8 cellular contexts compared by ENCODE assay signal in the genomic region with DNA sequence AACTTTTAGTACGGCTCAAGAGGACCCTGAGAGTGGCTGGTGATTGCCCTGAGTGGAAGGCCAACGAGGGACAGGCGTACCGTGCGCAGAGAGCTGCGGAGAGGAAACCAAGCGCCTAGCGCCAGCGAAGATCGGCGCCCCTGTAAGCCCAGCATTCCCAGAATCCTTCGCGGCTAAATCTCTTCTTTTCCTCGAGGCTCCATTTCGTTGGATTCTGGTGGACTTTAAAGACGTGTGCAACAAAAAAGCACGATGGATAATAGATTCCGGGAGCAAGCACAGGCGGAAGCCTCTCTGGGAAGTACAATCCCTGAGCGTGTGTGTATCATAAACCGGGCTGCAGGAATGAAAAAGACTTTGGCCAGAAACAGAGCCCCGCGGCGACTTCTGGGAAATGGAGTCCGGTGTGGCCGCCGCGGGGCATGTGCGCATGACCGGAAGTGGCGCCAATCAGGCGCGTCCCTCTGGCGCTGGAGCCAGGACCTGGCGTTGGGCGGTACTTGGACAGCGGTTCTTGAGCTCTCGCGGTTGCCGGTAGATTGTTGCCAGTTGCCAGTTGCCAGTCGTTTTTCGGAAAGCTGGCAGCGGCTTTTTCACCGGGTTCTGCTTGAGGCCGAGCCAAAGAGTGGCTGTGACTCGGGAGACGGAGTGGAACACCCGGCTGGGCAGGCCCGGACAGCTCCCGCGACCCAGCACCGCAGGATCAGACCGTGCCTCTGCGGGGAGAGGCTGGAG. TPM values are rescaled to one million over a fixed set of nuclear protein-coding genes. Genes with fewer than 3 reads are reported as not detected.
DNase-seq lines count a peak whose midpoint lies in the region; ATAC-seq and TF ChIP-seq lines count a peak whose summit lies in the region.

A gene (plus strand): TSS at position 449 of the 735 bp plus-strand sequence. CDS start 406 bp downstream, outside the sequence.

- H3K4me3 ChIP-seq in MM.1S (ENCODE audit: low read length): peak within 1 kb of the TSS; percentile 96
- H3K4me3 ChIP-seq in fibroblast of the aortic adventitia (ENCODE audit: low read depth, low read length): peak within 1 kb of the TSS; percentile 92

- peaks cover 59% of the 10 kb centered on the region for H3K79me2 ChIP-seq in MM.1S (ENCODE audit: low read length)

- peak within 1 kb of the TSS; percentile 97 for H3K4me2 ChIP-seq in MM.1S (ENCODE audit: low read depth, low read length)

- DNase-seq in G401 (ENCODE audit: low spot score) (peak; percentile 93), HCEC 1CT (peak; percentile 91), MM.1S (peak; percentile 93), SHP77 (lab: John Stamatoyannopoulos, UW) (peak; percentile 84 to 90), fibroblast of the aortic adventitia (ENCODE audit: low read depth) (peak; percentile 91)
- peak; percentile 88 for DNase-seq in activated T-helper 9 cell treated with anti-CD3 and anti-CD28 coated beads, Interleukin-2, amount 50 U/mL, for 16 hours (ENCODE audit: low read depth)
- peak; percentile 96 for DNase-seq in natural killer cell treated with Interleukin-12 subunit alpha and Interleukin-12 subunit beta and Interleukin-15 and Interleukin-18, amount 100 ng/mL, for 72 hours (ENCODE audit: low spot score)
- peak; percentile 70 to 88 (median 84) for DNase-seq in stimulated activated naive CD4-positive, alpha-beta T cell (lab: John Stamatoyannopoulos, UW)

- H3F3A ChIP-seq in MM.1S (ENCODE audit: insufficient read depth, low read length): 0 out of 2 replicates have a peak, but pooled peaks cover 4% of the 10 kb centered on the region

- H3K4me3 Mint-ChIP-seq in natural killer cell treated with Interleukin-12 subunit alpha and Interleukin-12 subunit beta and Interleukin-15 and Interleukin-18, amount 100 ng/mL, for 72 hours: peak within 1 kb of the TSS; percentile 99

- peaks cover 43 to 52% of the 10 kb centered on the region in 2 donors for H3K4me1 Mint-ChIP-seq in natural killer cell treated with Interleukin-12 subunit alpha and Interleukin-12 subunit beta and Interleukin-15 and Interleukin-18, amount 100 ng/mL, for 72 hours (ENCODE audit: low read depth in 2 of 2)

- no peaks in the 10 kb centered on the region for H3K36me3 ChIP-seq in MM.1S (replicated peaks; ENCODE audit: insufficient read depth, low read length)

- in situ Hi-C loops in G401 (cut with HindIII; ENCODE audit: low sequenced_read_pairs): no loop called here

- peak within 1 kb of the TSS; percentile 93 to 99 for H3K27ac Mint-ChIP-seq in natural killer cell treated with Interleukin-12 subunit alpha and Interleukin-12 subunit beta and Interleukin-15 and Interleukin-18, amount 100 ng/mL, for 72 hours

- TF ChIP-seq CTCF in MM.1S (IDR thresholded peaks at IDR 0.05; ENCODE audit: low read length) (no peak), fibroblast of the aortic adventitia (IDR thresholded peaks at IDR 0.05; ENCODE audit: insufficient read depth, low read length) (no peak)

- H3K9ac ChIP-seq in MM.1S (ENCODE audit: low read length): peak within 1 kb of the TSS; percentile 85

- peak within 1 kb of the TSS; percentile 87 for H2AFZ ChIP-seq in MM.1S (ENCODE audit: low read length)

- H4K20me1 ChIP-seq in MM.1S (ENCODE audit: insufficient read depth, low read length): no peaks in the 10 kb centered on the region

- no peaks in the 10 kb centered on the region for H3K27me3 ChIP-seq in MM.1S (replicated peaks; ENCODE audit: insufficient read depth, low read length)

- no peaks in the 10 kb centered on the region for H3K9me2 ChIP-seq in MM.1S (replicated peaks; ENCODE audit: insufficient read depth, low read length)

- H3K36me3 Mint-ChIP-seq in natural killer cell treated with Interleukin-12 subunit alpha and Interleukin-12 subunit beta and Interleukin-15 and Interleukin-18, amount 100 ng/mL, for 72 hours: peaks cover 7% of the 10 kb centered on the region

- peaks cover 12% of the 10 kb centered on the region for H3K4me1 ChIP-seq in MM.1S (ENCODE audit: low read length)

- no peaks in the 10 kb centered on the region for H3K9me3 Mint-ChIP-seq in natural killer cell treated with Interleukin-12 subunit alpha and Interleukin-12 subunit beta and Interleukin-15 and Interleukin-18, amount 100 ng/mL, for 72 hours

- peak; percentile 91 to 97 for ATAC-seq in natural killer cell treated with Interleukin-12 subunit alpha and Interleukin-12 subunit beta and Interleukin-15 and Interleukin-18, amount 100 ng/mL, for 72 hours

- no peaks in the 10 kb centered on the region for H3K27me3 Mint-ChIP-seq in natural killer cell treated with Interleukin-12 subunit alpha and Interleukin-12 subunit beta and Interleukin-15 and Interleukin-18, amount 100 ng/mL, for 72 hours

- H3K9me3 ChIP-seq in MM.1S (replicated peaks; ENCODE audit: insufficient read depth, low read length): no peaks in the 10 kb centered on the region

- H3K27ac ChIP-seq in MM.1S (ENCODE audit: low read length): peak within 1 kb of the TSS; percentile 48; the same call in 1 of the 2 replicates

RNA-seq across cellular contexts. Expression of the gene that starts here (rescaled TPM):
- total RNA-seq in G401 (2014; rRNA removed; shearing (Covaris generic)): 4.8 and 8.8 TPM in 2 replicates
- 10.2 and 21.0 TPM in 2 replicates for total RNA-seq in fibroblast of the aortic adventitia (ENCODE audit: low replicate concordance)
- 10 to 100 TPM; 14.4 to 16.3 TPM for total RNA-seq in natural killer cell treated with Interleukin-12 subunit alpha and Interleukin-12 subunit beta and Interleukin-15 and Interleukin-18, amount 100 ng/mL, for 72 hours

Comparison
In these comparisons a context has a peak if more than half of its experiments do, and no peak if none do; other contexts are left out.
1. Peak in every context shown above with its lines: DNase-seq, ATAC-seq, H3K4me3 ChIP-seq and H3K27ac ChIP-seq.